Comparison of ENCODE assay signal across 21 cellular contexts in the genomic region with DNA sequence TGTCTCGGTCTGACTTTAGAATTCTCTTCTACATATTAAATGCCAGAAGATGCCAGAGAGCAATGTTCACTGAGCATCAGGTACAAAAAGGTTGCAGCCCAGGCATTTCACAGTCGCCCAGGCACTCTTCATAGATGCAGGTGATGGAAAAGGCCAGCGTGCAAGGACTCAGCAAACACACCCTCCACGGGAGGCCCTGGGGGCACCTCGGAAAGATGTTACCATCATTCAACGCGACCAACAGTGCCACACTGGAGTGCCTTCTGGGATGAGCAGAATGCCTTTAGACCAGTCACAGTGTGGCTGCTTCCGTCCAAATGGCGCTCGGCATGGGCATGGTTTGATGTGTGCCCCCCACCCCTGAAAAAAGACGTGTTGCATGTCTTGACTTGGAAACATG. TPM values are rescaled to one million over a fixed set of nuclear protein-coding genes. Genes with fewer than 3 reads are reported as not detected.
"Had no signal": no experiment of that assay in that cellular context is flagged by ENCODE, and none has a peak within 500 bp of the region (broad histone marks: within the 10 kb centered on the region; RNA-seq: fewer than 3 reads in every experiment).

No MANE protein-coding gene starts in this region.

- H3K36me3 ChIP-seq: ovary had no signal

- H3K9me3 Mint-ChIP-seq: endodermal cell; naive thymus-derived CD4-positive, alpha-beta T cell; nephron progenitor cell had no signal

- H3K4me2 ChIP-seq: hepatocyte had no signal

- ATAC-seq: left colon; left ventricle myocardium superior; naive thymus-derived CD4-positive, alpha-beta T cell; right cardiac atrium had no signal

- H3K27ac Mint-ChIP-seq: endodermal cell; naive thymus-derived CD4-positive, alpha-beta T cell; nephron progenitor cell; progenitor cell of endocrine pancreas had no signal

- H3K4me3 ChIP-seq: coronary artery, hepatocyte, lung, ovary had no signal

- H3K27me3 ChIP-seq: hepatocyte, ovary had no signal

- DNase-seq: effector CD4-positive, alpha-beta T cell; erythroblast; kidney; left colon; left ventricle myocardium superior; mesendoderm; naive thymus-derived CD4-positive, alpha-beta T cell; nephron progenitor cell; ovary; small intestine; stimulated activated CD4-positive, alpha-beta T cell treated with anti-CD3 and anti-CD28 coated beads, Interleukin-2, amount 100 ng/mL, for 48 hours; stimulated activated naive CD4-positive, alpha-beta T cell treated with Interleukin-2 at 50 U/mL for 16 hours; trophoblast cell had no signal

- H3K27me3 Mint-ChIP-seq: naive thymus-derived CD4-positive, alpha-beta T cell; progenitor cell of endocrine pancreas had no signal

- H3K4me3 Mint-ChIP-seq: endodermal cell; naive thymus-derived CD4-positive, alpha-beta T cell; nephron progenitor cell had no signal

- H2AFZ ChIP-seq: hepatocyte had no signal

- H3K27ac ChIP-seq: coronary artery, hepatocyte, ovary had no signal

- H3K9me3 ChIP-seq: ovary had no signal

- FAIRE-seq: endothelial cell of umbilical vein, kidney, small intestine, urothelium cell line had no signal

RNA-seq across cellular contexts. Expression of a gene that starts 4.5 kb away (rescaled TPM):
- polyA plus RNA-seq: naive thymus-derived CD4-positive, alpha-beta T cell had no signal
